ENCODE assay signal across 9 cellular contexts in genomic region chr12:53380797-53381738, GRCh38. TPM values are rescaled to one million over a fixed set of nuclear protein-coding genes. Genes with fewer than 3 reads are reported as not detected.
DNase-seq lines count a peak whose midpoint lies in the region; FAIRE-seq and TF ChIP-seq lines count a peak whose summit lies in the region.
"Had no signal": no experiment of that assay in that cellular context is flagged by ENCODE, and none has a peak within 500 bp of the region (broad histone marks: within the 10 kb centered on the region; RNA-seq: fewer than 3 reads in every experiment).

No MANE protein-coding gene starts in this region.

- peaks cover 41% of the 10 kb centered on the region for H3K36me3 ChIP-seq in DOHH2 (ENCODE audit: control insufficient read depth, low read length)
- H3K36me3 ChIP-seq in colonic mucosa = peaks cover 11% of the 10 kb centered on the region
- H3K36me3 ChIP-seq in muscle layer of colon (ENCODE audit: insufficient read depth, low read length) = peaks cover 26% of the 10 kb centered on the region

- H4K20me1 ChIP-seq in DOHH2 (ENCODE audit: control insufficient read depth, insufficient read depth, low read depth, low read length) = peaks cover 24% of the 10 kb centered on the region

- H3K4me1 ChIP-seq in DOHH2 (ENCODE audit: control insufficient read depth, low read length) = peaks cover 52% of the 10 kb centered on the region
- H3K4me1 ChIP-seq in colonic mucosa = peaks cover 30% of the 10 kb centered on the region
- peaks cover 43% of the 10 kb centered on the region for H3K4me1 ChIP-seq in muscle layer of colon (ENCODE audit: insufficient read depth, low read length)

- peak overlapping the region; percentile 89 for H3K4me2 ChIP-seq in DOHH2 (ENCODE audit: low read length)

- H3K27ac ChIP-seq in DOHH2 (ENCODE audit: low read depth, low read length) (peak overlapping the region; percentile 59), colonic mucosa (peak overlapping the region; percentile 91), muscle layer of colon (ENCODE audit: low read depth, low read length) (peak overlapping the region; percentile 85)

- TF ChIP-seq CTCF in DOHH2 (IDR thresholded peaks at IDR 0.05; ENCODE audit: low read depth, low read length, poor library complexity, severe bottlenecking) = no peak
- no peak for TF ChIP-seq CTCF in colonic mucosa (IDR thresholded peaks at IDR 0.05)

- peaks cover 53% of the 10 kb centered on the region for H3K79me2 ChIP-seq in DOHH2 (ENCODE audit: control insufficient read depth, low read length)

- H3K9ac ChIP-seq in colonic mucosa (ENCODE audit: low read depth in 2 of 2, low read length in 2 of 2) (peak overlapping the region; percentile 28 to 77), muscle layer of colon (ENCODE audit: low read length) (peak overlapping the region; percentile 26)

- peaks cover 4% of the 10 kb centered on the region; the same call in 1 of the 2 replicates for H3F3A ChIP-seq in DOHH2 (ENCODE audit: control insufficient read depth, insufficient read depth)

- H3K9me2 ChIP-seq in DOHH2 (replicated peaks; ENCODE audit: control insufficient read depth, low read length) = no peaks in the 10 kb centered on the region

- intact Hi-C loops in colonic mucosa (cut with DNase I) = no loop called here

- peak overlapping the region; percentile 83 for H3K4me3 ChIP-seq in DOHH2 (ENCODE audit: low read length)
- peak overlapping the region; percentile 40 for H3K4me3 ChIP-seq in colonic mucosa
- H3K4me3 ChIP-seq in muscle layer of colon (ENCODE audit: low read depth in 1 of 2, low read length in 2 of 2) = peak overlapping the region in 1 of 2 donors; percentile 58

- FAIRE-seq in GM19239 (lab: Jason Lieb, UNC) = no peak

- H3K27me3 ChIP-seq in DOHH2 (ENCODE audit: control insufficient read depth, low read length) (no peaks in the 10 kb centered on the region), colonic mucosa (no peaks in the 10 kb centered on the region), muscle layer of colon (ENCODE audit: control insufficient read depth in 1 of 2, insufficient read depth in 2 of 2, low read length in 2 of 2) (no peaks in the 10 kb centered on the region)

- peak; percentile 31 for DNase-seq in NCI-H226
- DNase-seq in colonic mucosa = no peak
- no peak for DNase-seq in HuH-7.5 (ENCODE audit: low spot score)
- DNase-seq in NCI-H2196 treated with DMSO at 0.1 percent for 48 hours (lab: John Stamatoyannopoulos, UW; ENCODE audit: unreplicated experiment) = no peak
- DNase-seq in GM19239 (ENCODE audit: insufficient read length, low spot score) = no peak
- DNase-seq in AG08395 (ENCODE audit: low spot score) = no peak

- no peaks in the 10 kb centered on the region for H3K9me3 ChIP-seq in DOHH2 (ENCODE audit: control insufficient read depth, insufficient read depth, low read length)
- no peaks in the 10 kb centered on the region for H3K9me3 ChIP-seq in colonic mucosa
- H3K9me3 ChIP-seq in muscle layer of colon (ENCODE audit: low read length) = no peaks in the 10 kb centered on the region

RNA-seq across cellular contexts. Expression of gene SP1, which starts 1.1 kb away (rescaled TPM):
- total RNA-seq in colonic mucosa = 10 to 100 TPM; 83.6 to 96.8 TPM

RNA-seq across cellular contexts. Expression of gene AMHR2, which starts 42.6 kb away (rescaled TPM):
- total RNA-seq in colonic mucosa = under 1 TPM in 1 of 2 donors, not detected in 1; 0.17 TPM
- total RNA-seq: T-helper 1 cell treated with Interleukin-12 subunit alpha and Interleukin-12 subunit beta and Interleukin-4 antibody, amounts not matched to agents 30 ng/mL and 1 ng/mL, for 36 hours had no signal

RNA-seq across cellular contexts. Expression of gene SP7, which starts 44.9 kb away (rescaled TPM):
- not detected for total RNA-seq in colonic mucosa
- total RNA-seq: T-helper 1 cell treated with Interleukin-12 subunit alpha and Interleukin-12 subunit beta and Interleukin-4 antibody, amounts not matched to agents 30 ng/mL and 1 ng/mL, for 36 hours had no signal

RNA-seq across cellular contexts. Expression of gene AAAS, which starts 59.7 kb away (rescaled TPM):
- total RNA-seq in colonic mucosa = 10 to 100 TPM; 36.4 to 61.4 TPM
